Comparison of ENCODE assay signal across 14 cellular contexts in genomic region chr14:51453869-51454268, GRCh38.
DNase-seq lines count a peak whose midpoint lies in the region; ATAC-seq and TF ChIP-seq lines count a peak whose summit lies in the region.
"Had no signal": no experiment of that assay in that cellular context is flagged by ENCODE, and none has a peak within 500 bp of the region (broad histone marks: within the 10 kb centered on the region; RNA-seq: fewer than 3 reads in every experiment).

No MANE protein-coding gene starts in this region.

- TF ChIP-seq CTCF in SK-N-SH (IDR thresholded peaks at IDR 0.05) (no peak), esophagus squamous epithelium (IDR thresholded peaks at IDR 0.05) (no peak)

- DNase-seq in DMS79 treated with DMSO at 0.1 percent for 48 hours (lab: John Stamatoyannopoulos, UW) = peak; percentile 33
- DNase-seq in DMS79 (lab: John Stamatoyannopoulos, UW) = no peak
- no peak for DNase-seq in SK-N-SH
- DNase-seq in esophagus squamous epithelium (lab: John Stamatoyannopoulos, UW) = no peak
- no peak for DNase-seq in NOMO-1 (lab: John Stamatoyannopoulos, UW; ENCODE audit: unreplicated experiment in 2 of 2)
- no peak for DNase-seq in CD4-positive, alpha-beta memory T cell
- DNase-seq: activated CD4-positive, alpha-beta T cell treated with anti-CD3 and anti-CD28 coated beads for 48 hours; activated T-cell treated with anti-CD3 and anti-CD28 coated beads, Interleukin-2, amount 50 U/mL, for 24 hours; HCEC 1CT; Peyer's patch had no signal

- H3K27me3 Mint-ChIP-seq in CD4-positive, alpha-beta memory T cell = peaks cover 8 to 15% of the 10 kb centered on the region in 2 donors

- H3K4me3 ChIP-seq in SK-N-SH (ENCODE audit: low read depth in 2 of 2, low read length in 1 of 2) (peak overlapping the region in 1 of 2 experiments; percentile 14; a peak in 1 of 4 replicates), esophagus squamous epithelium (no peak overlapping the region), skeletal muscle satellite cell (ENCODE audit: low read length) (no peak overlapping the region)
- H3K4me3 ChIP-seq in CD4-positive, alpha-beta memory T cell (ENCODE audit: low read length in 2 of 2) = no peak overlapping the region
- H3K4me3 ChIP-seq: Peyer's patch had no signal

- H3K9me2 ChIP-seq in SK-N-SH = no peaks in the 10 kb centered on the region

- no peak for TF ChIP-seq RAD21 in SK-N-SH (IDR thresholded peaks at IDR 0.05; ENCODE audit: low read length)

- no peaks in the 10 kb centered on the region for H3K36me3 Mint-ChIP-seq in CD4-positive, alpha-beta memory T cell

- no peaks in the 10 kb centered on the region for H3K27me3 ChIP-seq in SK-N-SH (ENCODE audit: insufficient read depth)
- no peaks in the 10 kb centered on the region for H3K27me3 ChIP-seq in esophagus squamous epithelium
- no peaks in the 10 kb centered on the region for H3K27me3 ChIP-seq in skeletal muscle satellite cell (ENCODE audit: control insufficient read depth, insufficient read depth, low read length)
- no peaks in the 10 kb centered on the region for H3K27me3 ChIP-seq in CD4-positive, alpha-beta memory T cell (ENCODE audit: insufficient read depth, low read length)
- H3K27me3 ChIP-seq: neutrophil, Peyer's patch had no signal

- peak overlapping the region; percentile 25; the same call in 1 of the 2 replicates for H2AFZ ChIP-seq in SK-N-SH (ENCODE audit: low read depth)

- H3K4me3 Mint-ChIP-seq in CD4-positive, alpha-beta memory T cell = no peak overlapping the region
- H3K4me3 Mint-ChIP-seq: activated T-cell treated with anti-CD3 and anti-CD28 coated beads, Interleukin-2, amount 50 U/mL, for 24 hours had no signal

- no peaks in the 10 kb centered on the region for H3K4me1 Mint-ChIP-seq in CD4-positive, alpha-beta memory T cell

- peak overlapping the region; percentile 36; the same call in 1 of the 2 replicates for H3K4me2 ChIP-seq in SK-N-SH
- peak overlapping the region; percentile 54 for H3K4me2 ChIP-seq in skeletal muscle satellite cell (ENCODE audit: low read length)

- WGBS in SK-N-SH (ENCODE audit: low lambda C conversion rate) = 23% methylated on average over 8 of the region's 8 CpGs
- 45 to 57% methylated on average over 8 of the region's 8 CpGs for WGBS in esophagus squamous epithelium, 2 donors

- H4K20me1 ChIP-seq in SK-N-SH (ENCODE audit: insufficient read depth) = no peaks in the 10 kb centered on the region

- CTCF ChIA-PET in SK-N-SH (lab: Yijun Ruan, JAX) = interaction anchor here (0.7 kb wide), 1 partner anchor 322 kb away, joined by 3 read pairs; no protein-coding TSS in a partner anchor
- CTCF ChIA-PET in CD4-positive, alpha-beta memory T cell (lab: Charles Lee; ENCODE audit: partially characterized antibody) = no interaction called here

- H3K27ac Mint-ChIP-seq in CD4-positive, alpha-beta memory T cell = no peak overlapping the region
- H3K27ac Mint-ChIP-seq: activated T-cell treated with anti-CD3 and anti-CD28 coated beads, Interleukin-2, amount 50 U/mL, for 24 hours had no signal

- no peak for TF ChIP-seq POLR2A in esophagus squamous epithelium (IDR thresholded peaks at IDR 0.05)

- POLR2A ChIA-PET in SK-N-SH (lab: Yijun Ruan, JAX) = no interaction called here
- POLR2A ChIA-PET in CD4-positive, alpha-beta memory T cell (lab: Charles Lee; ENCODE audit: partially characterized antibody) = no interaction called here

- H3F3A ChIP-seq in SK-N-SH (replicated peaks; ENCODE audit: insufficient read depth) = peaks cover 30% of the 10 kb centered on the region

- H3K9ac ChIP-seq in SK-N-SH (peak overlapping the region; percentile 55), skeletal muscle satellite cell (ENCODE audit: low read depth, low read length) (peak overlapping the region; percentile 52)

- H3K27ac ChIP-seq in SK-N-SH (ENCODE audit: low read depth in 2 of 2, low read length in 1 of 2) = peak overlapping the region; percentile 58 to 89; a peak in 3 of 4 replicates
- H3K27ac ChIP-seq in esophagus squamous epithelium = peak overlapping the region in 3 of 4 donors; percentile 12 to 49 (median 34)
- H3K27ac ChIP-seq in CD4-positive, alpha-beta memory T cell (ENCODE audit: low read depth, low read length) = no peak overlapping the region
- H3K27ac ChIP-seq: 22Rv1, neutrophil, Peyer's patch had no signal

- H3K79me2 ChIP-seq in SK-N-SH (ENCODE audit: insufficient read depth) = no peaks in the 10 kb centered on the region

- intact Hi-C loops in esophagus squamous epithelium (cut with DNase I) = no loop called here
- intact Hi-C loops in CD4-positive, alpha-beta memory T cell (cut with micrococcal nuclease) = no loop called here

- no peak for ATAC-seq in HG03095 (IDR thresholded peaks at IDR 0.05; ENCODE audit: unreplicated experiment)

- TF ChIP-seq EP300 in SK-N-SH (IDR thresholded peaks at IDR 0.05; ENCODE audit: borderline replicate concordance in 1 of 2, low read depth in 1 of 2, low read length in 1 of 2) = no peak

- no peaks in the 10 kb centered on the region for H3K36me3 ChIP-seq in SK-N-SH (replicated peaks in 1 of 2; ENCODE audit: control insufficient read depth in 1 of 2, insufficient read depth in 2 of 2, low read length in 1 of 2)
- H3K36me3 ChIP-seq in esophagus squamous epithelium = no peaks in the 10 kb centered on the region
- H3K36me3 ChIP-seq in skeletal muscle satellite cell (ENCODE audit: insufficient read depth, low read length) = no peaks in the 10 kb centered on the region
- H3K36me3 ChIP-seq in CD4-positive, alpha-beta memory T cell (ENCODE audit: insufficient read depth, low read length) = no peaks in the 10 kb centered on the region
- H3K36me3 ChIP-seq: neutrophil, Peyer's patch had no signal

- H3K9me3 ChIP-seq in SK-N-SH (no peaks in the 10 kb centered on the region), esophagus squamous epithelium (no peaks in the 10 kb centered on the region), skeletal muscle satellite cell (replicated peaks; ENCODE audit: low read length) (no peaks in the 10 kb centered on the region)
- no peaks in the 10 kb centered on the region for H3K9me3 ChIP-seq in CD4-positive, alpha-beta memory T cell (ENCODE audit: control insufficient read depth in 1 of 2, low read length in 2 of 2)
- H3K9me3 ChIP-seq: neutrophil, Peyer's patch had no signal

- peaks cover 0 to 6% (median 0%) of the 10 kb centered on the region in 8 donors for H3K9me3 Mint-ChIP-seq in CD4-positive, alpha-beta memory T cell
- H3K9me3 Mint-ChIP-seq: activated T-cell treated with anti-CD3 and anti-CD28 coated beads, Interleukin-2, amount 50 U/mL, for 24 hours had no signal

- peaks cover 11 to 53% of the 10 kb centered on the region in 2 experiments for H3K4me1 ChIP-seq in SK-N-SH (ENCODE audit: control insufficient read depth in 1 of 2, insufficient read depth in 2 of 2, low read depth in 1 of 2, low read length in 1 of 2)
- peaks cover 15 to 27% (median 18%) of the 10 kb centered on the region in 3 donors for H3K4me1 ChIP-seq in esophagus squamous epithelium
- H3K4me1 ChIP-seq in skeletal muscle satellite cell (ENCODE audit: control insufficient read depth, insufficient read depth, low read length) = peaks cover 51% of the 10 kb centered on the region
- H3K4me1 ChIP-seq in CD4-positive, alpha-beta memory T cell (ENCODE audit: insufficient read depth, low read length) = no peaks in the 10 kb centered on the region
- H3K4me1 ChIP-seq: Peyer's patch had no signal

TF ChIP-seq in SK-N-SH, 30 proteins besides CTCF, POLR2A, EP300 and RAD21 (continues in another document):
- TF ChIP-seq ELF1 (IDR thresholded peaks at IDR 0.05) = no peak
- no peak for TF ChIP-seq TAF1 (IDR thresholded peaks at IDR 0.05; ENCODE audit: borderline replicate concordance, low read depth, low read length)
- peak; percentile 21; the same call in 1 of the 2 replicates for TF ChIP-seq POLR2AphosphoS5 (IDR thresholded peaks at IDR 0.05; ENCODE audit: low read depth, low read length)
- TF ChIP-seq GABPA (IDR thresholded peaks at IDR 0.05; ENCODE audit: low read depth) = no peak
- TF ChIP-seq SIN3A (IDR thresholded peaks at IDR 0.05; ENCODE audit: borderline replicate concordance, low read depth, low read length) = no peak
- TF ChIP-seq FOXM1 (IDR thresholded peaks at IDR 0.05; ENCODE audit: low read depth) = no peak
- no peak for TF ChIP-seq REST (IDR thresholded peaks at IDR 0.05; ENCODE audit: low read depth, low read length)
- TF ChIP-seq NFIC (IDR thresholded peaks at IDR 0.05; ENCODE audit: borderline replicate concordance) = peak; percentile 33
- TF ChIP-seq FOSL2 (IDR thresholded peaks at IDR 0.05; ENCODE audit: borderline replicate concordance, low read depth) = peak; percentile 76
- no peak for TF ChIP-seq EZH2phosphoT487 (IDR thresholded peaks at IDR 0.05; ENCODE audit: borderline replicate concordance, low read depth)
